1 cellular context compared by ENCODE assay signal in genomic region chr11:57546451-57546850, GRCh38.
TF ChIP-seq lines count a peak whose summit lies in the region.

No MANE protein-coding gene starts in this region.

TF ChIP-seq in HepG2, 621 proteins besides CTCF, POLR2A, EP300 and RAD21 (continued from another document):
- TF ChIP-seq TFDP2 (CRISPR knock-in tag; IDR thresholded peaks at IDR 0.05) (no peak), GLMP (CRISPR knock-in tag; IDR thresholded peaks at IDR 0.05; ENCODE audit: borderline replicate concordance) (no peak), ATM (IDR thresholded peaks at IDR 0.05; ENCODE audit: borderline replicate concordance) (no peak), ZBTB42 (CRISPR knock-in tag; IDR thresholded peaks at IDR 0.05) (no peak)
- TF ChIP-seq, protein P1, sequence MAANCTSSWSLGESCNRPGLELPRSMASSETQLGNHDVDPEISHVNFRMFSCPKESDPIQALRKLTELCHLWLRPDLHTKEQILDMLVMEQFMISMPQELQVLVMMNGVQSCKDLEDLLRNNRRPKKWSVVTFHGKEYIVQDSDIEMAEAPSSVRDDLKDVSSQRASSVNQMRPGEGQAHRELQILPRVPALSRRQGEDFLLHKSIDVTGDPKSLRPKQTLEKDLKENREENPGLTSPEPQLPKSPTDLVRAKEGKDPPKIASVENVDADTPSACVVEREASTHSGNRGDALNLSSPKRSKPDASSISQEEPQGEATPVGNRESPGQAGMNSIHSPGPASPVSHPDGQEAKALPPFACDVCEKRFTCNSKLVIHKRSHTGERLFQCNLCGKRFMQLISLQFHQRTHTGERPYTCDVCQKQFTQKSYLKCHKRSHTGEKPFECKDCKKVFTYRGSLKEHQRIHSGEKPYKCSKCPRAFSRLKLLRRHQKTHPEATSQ (CRISPR knock-in tag; IDR thresholded peaks at IDR 0.05; ENCODE audit: borderline replicate concordance), result no peak
